28 cellular contexts compared by ENCODE assay signal in the genomic region with DNA sequence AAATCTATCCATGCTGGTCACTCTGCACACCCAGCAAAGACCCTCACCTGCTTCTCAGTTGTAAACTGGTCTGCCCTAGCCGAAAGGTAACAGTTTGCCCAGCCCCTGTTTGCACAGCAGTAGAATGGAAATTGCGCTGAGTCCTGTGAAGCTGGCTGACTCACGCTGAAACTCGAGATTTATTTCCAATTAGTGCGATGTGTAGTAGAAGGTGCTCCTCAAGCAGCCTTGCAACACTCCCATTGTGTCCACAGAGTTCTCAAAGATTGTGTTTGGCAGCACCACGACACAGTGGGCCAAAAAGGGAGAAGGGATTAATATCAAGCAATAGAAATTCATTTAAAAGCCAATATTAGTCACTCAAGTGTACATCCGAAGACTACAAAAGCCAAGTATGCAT. TPM values are rescaled to one million over a fixed set of nuclear protein-coding genes. Genes with fewer than 3 reads are reported as not detected.
DNase-seq lines count a peak whose midpoint lies in the region; ATAC-seq and TF ChIP-seq lines count a peak whose summit lies in the region.
"Had no signal": no experiment of that assay in that cellular context is flagged by ENCODE, and none has a peak within 500 bp of the region (broad histone marks: within the 10 kb centered on the region; RNA-seq: fewer than 3 reads in every experiment).

No MANE protein-coding gene starts in this region.

- peaks cover 22% of the 10 kb centered on the region for H3K4me1 ChIP-seq in A673 (ENCODE audit: insufficient read depth, low read length, poor library complexity, severe bottlenecking)
- no peaks in the 10 kb centered on the region for H3K4me1 ChIP-seq in lower lobe of right lung
- H3K4me1 ChIP-seq: parathyroid adenoma, right lobe of liver had no signal

- DNase-seq in A673 (ENCODE audit: low spot score) (peak; percentile 32), NCI-H446 (lab: John Stamatoyannopoulos, UW) (peak; percentile 73 to 87), astrocyte of the hippocampus (ENCODE audit: low read depth, low spot score) (peak; percentile 71), lower lobe of right lung (no peak), HPDE6-E6E7 (ENCODE audit: extremely low spot score) (no peak), occipital lobe (lab: John Stamatoyannopoulos, UW) (no peak), NCI-H2107 (lab: John Stamatoyannopoulos, UW) (no peak)
- DNase-seq: activated B cell treated with CpG ODN at 0.5 μM for 24 hours; activated CD4-positive, alpha-beta T cell treated with anti-CD3 and anti-CD28 coated beads, Interleukin-2, amount 50 U/mL, for 4 hours; activated CD8-positive, alpha-beta memory T cell treated with anti-CD3 and anti-CD28 coated beads, Interleukin-2, amount 50 U/mL, for 4 hours; activated naive CD4-positive, alpha-beta T cell treated with anti-CD3 and anti-CD28 coated beads, Interleukin-2, amount 50 U/mL, for 16 hours; CD8-positive, alpha-beta T cell; central memory CD4-positive, alpha-beta T cell; dermis blood vessel endothelial cell; HCEC 1CT; IMR-90; midbrain; natural killer cell; NCI-H2171 treated with DMSO at 0.1 percent for 48 hours; NCI-H82; right lobe of liver; SIG-M5; SW 1271 had no signal

- H3K9me3 ChIP-seq in A673 (ENCODE audit: low read depth, low read length, poor library complexity, severe bottlenecking) (no peaks in the 10 kb centered on the region), lower lobe of right lung (no peaks in the 10 kb centered on the region)
- H3K9me3 ChIP-seq: right lobe of liver, tibial nerve had no signal

- no peaks in the 10 kb centered on the region for H3K36me3 ChIP-seq in A673 (ENCODE audit: insufficient read depth, low read length, poor library complexity, severe bottlenecking)
- no peaks in the 10 kb centered on the region for H3K36me3 ChIP-seq in lower lobe of right lung
- H3K36me3 ChIP-seq: right lobe of liver, tibial nerve had no signal

- POLR2A ChIA-PET in A673 (lab: Charles Lee; ENCODE audit: low non-redundant PET), result no interaction called here

- H3K27ac ChIP-seq in A673 (ENCODE audit: low read depth, low read length, poor library complexity, severe bottlenecking) (no peak overlapping the region), lower lobe of right lung (no peak overlapping the region)
- H3K27ac ChIP-seq: parathyroid adenoma, right lobe of liver, tibial nerve had no signal

- intact Hi-C loops in A673 (cut with micrococcal nuclease; ENCODE audit: unreplicated experiment) (no loop called here), lower lobe of right lung (cut with DNase I) (no loop called here)

- BruUV-seq in A673 (replicated peaks; lab: Mats Ljungman, UMichigan), result no TSS peak

- H3K4me3 ChIP-seq in A673 (ENCODE audit: low read depth, low read length, poor library complexity, severe bottlenecking) (no peak overlapping the region), lower lobe of right lung (no peak overlapping the region)
- H3K4me3 ChIP-seq: right lobe of liver, tibial nerve had no signal

- CTCF ChIA-PET in A673 (lab: Charles Lee), result no interaction called here

- TF ChIP-seq CTCF in A673 (conservative IDR thresholded peaks at IDR 0.05; ENCODE audit: low read depth, low read length), result no peak
- no peak for TF ChIP-seq CTCF in lower lobe of right lung (IDR thresholded peaks at IDR 0.05)

- H3K27me3 ChIP-seq in A673 (replicated peaks; ENCODE audit: insufficient read depth, low read depth, low read length, poor library complexity), result no peaks in the 10 kb centered on the region
- no peaks in the 10 kb centered on the region for H3K27me3 ChIP-seq in lower lobe of right lung (ENCODE audit: low read depth)
- H3K27me3 ChIP-seq: right lobe of liver, tibial nerve had no signal

- ATAC-seq in lower lobe of right lung (peak; percentile 42 to 73), GM21619 (IDR thresholded peaks at IDR 0.05; ENCODE audit: unreplicated experiment) (no peak)
- ATAC-seq: CD8-positive, alpha-beta T cell; left lobe of liver; natural killer cell; right lobe of liver had no signal

RNA-seq across cellular contexts. Expression of a gene that starts 21.7 kb away (rescaled TPM):
- total RNA-seq in A673 (2021), result 333 and 355 TPM in 2 replicates
- total RNA-seq in lower lobe of right lung, result 33.4 TPM
- total RNA-seq in occipital lobe, result 10.3 TPM
- total RNA-seq: A172; CD8-positive, alpha-beta T cell had no signal

Comparison
In these comparisons a context has a peak if more than half of its experiments do, and no peak if none do; other contexts are left out.
1. DNase-seq: peak in A673 (single experiment), NCI-H446 (2 of 2) and astrocyte of the hippocampus (single experiment); none in lower lobe of right lung (single experiment), HPDE6-E6E7 (single experiment), occipital lobe (single experiment) and NCI-H2107 (single experiment).